10 cellular contexts compared by ENCODE assay signal in genomic region chr18:62249478-62250097, GRCh38.
DNase-seq lines count a peak whose midpoint lies in the region; ATAC-seq and TF ChIP-seq lines count a peak whose summit lies in the region.
"Had no signal": no experiment of that assay in that cellular context is flagged by ENCODE, and none has a peak within 500 bp of the region (broad histone marks: within the 10 kb centered on the region; RNA-seq: fewer than 3 reads in every experiment).

No MANE protein-coding gene starts in this region.

- H3K27me3 Mint-ChIP-seq in naive thymus-derived CD4-positive, alpha-beta T cell = no peaks in the 10 kb centered on the region
- H3K27me3 Mint-ChIP-seq: stimulated activated naive CD8-positive, alpha-beta T cell treated with anti-CD3 and anti-CD28 coated beads, Interleukin-15, Interleukin-2, amounts not matched to agents 100 ng/mL and 50 ng/mL, for 24 hours had no signal

- TF ChIP-seq POLR2A in erythroblast (IDR thresholded peaks at IDR 0.05; ENCODE audit: low read length) = no peak

- H3K27ac ChIP-seq in naive thymus-derived CD4-positive, alpha-beta T cell (ENCODE audit: low read depth, low read length) = no peak overlapping the region
- H3K27ac ChIP-seq: BLaER1 had no signal

- H3K27ac Mint-ChIP-seq in naive thymus-derived CD4-positive, alpha-beta T cell = no peak overlapping the region
- H3K27ac Mint-ChIP-seq: stimulated activated naive CD8-positive, alpha-beta T cell treated with anti-CD3 and anti-CD28 coated beads, Interleukin-15, Interleukin-2, amounts not matched to agents 100 ng/mL and 50 ng/mL, for 24 hours had no signal

- DNase-seq in NK-92 treated with Interleukin-12 subunit alpha and Interleukin-12 subunit beta, amount 100 ng/mL, for 24 hours (lab: John Stamatoyannopoulos, UW) = peak; percentile 15
- no peak for DNase-seq in NK-92 (lab: John Stamatoyannopoulos, UW; ENCODE audit: unreplicated experiment)
- DNase-seq in HS-27A (ENCODE audit: low read depth) = peak; percentile 19
- peak; percentile 47 for DNase-seq in NT2/D1 (ENCODE audit: low read depth, low spot score)
- peak; percentile 72 for DNase-seq in activated CD8-positive, alpha-beta memory T cell treated with anti-CD3 and anti-CD28 coated beads, Interleukin-2, amount 50 U/mL, for 4 hours
- peak; percentile 87 to 92 for DNase-seq in erythroblast (lab: John Stamatoyannopoulos, UW)
- DNase-seq in naive thymus-derived CD4-positive, alpha-beta T cell = peak; percentile 20 to 67 (median 55)
- peak; percentile 46 to 55 for DNase-seq in stimulated activated CD8-positive, alpha-beta memory T cell treated with anti-CD3 and anti-CD28 coated beads, Interleukin-7, amount 100 ng/mL, for 4 hours (ENCODE audit: low read depth in 2 of 2)

- H3K9ac ChIP-seq in NT2/D1 (ENCODE audit: insufficient read length, low read depth) = no peak overlapping the region
- H3K9ac ChIP-seq: BLaER1 had no signal

- intact Hi-C loops in naive thymus-derived CD4-positive, alpha-beta T cell (cut with micrococcal nuclease) = loop anchor here (1.0 kb wide), 2 partner anchors 62 to 66 kb away; partner anchors contain the start of genes PIGN (in 2 of the 2) and RELCH (in 2 of the 2)

- CTCF ChIA-PET in naive thymus-derived CD4-positive, alpha-beta T cell (lab: Charles Lee) = interaction anchor here (0.6 to 6.8 kb wide), 13 partner anchors 11 to 670 kb away, joined by 3 to 92 read pairs (median 4); partner anchors contain the start of genes PIGN and RELCH

- H3K9me3 ChIP-seq in NT2/D1 (ENCODE audit: insufficient read depth, low read length) = no peaks in the 10 kb centered on the region
- no peaks in the 10 kb centered on the region for H3K9me3 ChIP-seq in naive thymus-derived CD4-positive, alpha-beta T cell (ENCODE audit: control insufficient read depth in 2 of 3, low read length in 3 of 3)
- H3K9me3 ChIP-seq: BLaER1 had no signal

- no peaks in the 10 kb centered on the region for H3K27me3 ChIP-seq in NT2/D1 (ENCODE audit: insufficient read depth, insufficient read length)
- H3K27me3 ChIP-seq in naive thymus-derived CD4-positive, alpha-beta T cell (ENCODE audit: control insufficient read depth in 2 of 2, insufficient read depth in 2 of 2, low read length in 2 of 2) = no peaks in the 10 kb centered on the region
- H3K27me3 ChIP-seq: BLaER1 had no signal

- H3K36me3 Mint-ChIP-seq in naive thymus-derived CD4-positive, alpha-beta T cell = peaks cover 0 to 13% (median 0%) of the 10 kb centered on the region in 5 donors

- H3K36me3 ChIP-seq in NT2/D1 (ENCODE audit: insufficient read depth, insufficient read length, low read length) = peaks cover 5% of the 10 kb centered on the region
- peaks cover 0 to 4% (median 3%) of the 10 kb centered on the region in 3 experiments for H3K36me3 ChIP-seq in naive thymus-derived CD4-positive, alpha-beta T cell (ENCODE audit: control insufficient read depth in 2 of 3, insufficient read depth in 3 of 3, low read length in 3 of 3)

- peak; percentile 60 for ATAC-seq in naive thymus-derived CD4-positive, alpha-beta T cell

- H3K4me1 Mint-ChIP-seq in naive thymus-derived CD4-positive, alpha-beta T cell = peaks cover 0 to 1% (median 0%) of the 10 kb centered on the region in 7 donors

- H3K4me3 Mint-ChIP-seq in naive thymus-derived CD4-positive, alpha-beta T cell = no peak overlapping the region
- H3K4me3 Mint-ChIP-seq: stimulated activated naive CD8-positive, alpha-beta T cell treated with anti-CD3 and anti-CD28 coated beads, Interleukin-15, Interleukin-2, amounts not matched to agents 100 ng/mL and 50 ng/mL, for 24 hours had no signal

- no peaks in the 10 kb centered on the region for H3K4me1 ChIP-seq in NT2/D1 (ENCODE audit: insufficient read depth, insufficient read length)
- H3K4me1 ChIP-seq in naive thymus-derived CD4-positive, alpha-beta T cell (ENCODE audit: control insufficient read depth in 2 of 2, insufficient read depth in 2 of 2, low read length in 2 of 2) = no peaks in the 10 kb centered on the region
- H3K4me1 ChIP-seq: BLaER1 had no signal

- H3K9me3 Mint-ChIP-seq in naive thymus-derived CD4-positive, alpha-beta T cell = no peaks in the 10 kb centered on the region
- H3K9me3 Mint-ChIP-seq: stimulated activated naive CD8-positive, alpha-beta T cell treated with anti-CD3 and anti-CD28 coated beads, Interleukin-15, Interleukin-2, amounts not matched to agents 100 ng/mL and 50 ng/mL, for 24 hours had no signal

- H3K4me3 ChIP-seq in NT2/D1 (ENCODE audit: insufficient read length, low read depth) = no peak overlapping the region
- no peak overlapping the region for H3K4me3 ChIP-seq in naive thymus-derived CD4-positive, alpha-beta T cell (ENCODE audit: low read length)
- H3K4me3 ChIP-seq: BLaER1 had no signal

- POLR2A ChIA-PET in naive thymus-derived CD4-positive, alpha-beta T cell (lab: Charles Lee) = interaction anchor here (0.8 to 1.5 kb wide), 3 partner anchors 60 to 63 kb away, joined by 4 to 14 read pairs (median 5); partner anchors contain the start of genes PIGN and RELCH
